9 cellular contexts compared by ENCODE assay signal in the genomic region with DNA sequence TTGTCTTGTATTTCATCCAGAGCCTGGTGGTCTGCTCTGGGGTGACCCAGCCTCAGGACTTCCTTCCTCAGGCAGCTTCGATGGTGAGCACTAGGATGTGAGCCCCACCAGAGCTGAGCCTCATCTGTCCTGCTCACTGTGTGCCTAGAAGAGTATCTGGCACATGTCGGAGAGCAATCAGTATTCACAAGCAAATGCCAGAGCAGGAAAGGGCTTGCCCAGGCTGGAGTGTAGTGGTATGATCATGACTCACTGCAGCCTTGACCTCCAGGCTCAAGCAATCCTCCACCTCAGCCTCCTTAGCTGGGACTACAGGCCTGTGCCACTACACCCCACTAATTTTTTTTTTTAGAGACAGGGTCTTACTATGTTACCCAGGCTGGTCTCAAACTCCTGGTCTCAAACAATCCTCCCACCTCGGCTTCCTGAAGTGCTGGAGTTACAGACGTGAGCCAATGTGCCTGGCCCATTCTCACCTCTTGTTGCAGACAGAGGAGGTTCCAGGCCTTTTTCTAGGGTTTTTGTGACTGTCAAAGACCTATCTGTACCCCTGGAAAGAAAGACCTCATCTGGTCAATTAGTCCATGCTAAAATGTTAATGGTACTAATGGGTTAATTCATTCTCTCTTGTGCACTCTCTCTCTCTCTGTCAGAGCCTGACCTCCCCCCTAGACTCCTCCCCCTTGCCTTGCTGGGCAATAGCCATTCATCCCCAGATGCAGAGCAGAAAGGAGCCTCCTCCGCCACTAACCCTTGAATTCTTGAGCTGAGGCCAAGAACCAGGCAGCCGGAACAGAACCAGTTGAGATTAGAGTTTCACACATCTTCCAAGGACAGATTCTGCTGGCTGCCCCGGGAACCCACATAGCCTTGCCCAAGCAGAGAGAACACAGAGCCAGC.
DNase-seq lines count a peak whose midpoint lies in the region; ATAC-seq and TF ChIP-seq lines count a peak whose summit lies in the region.
"Had no signal": no experiment of that assay in that cellular context is flagged by ENCODE, and none has a peak within 500 bp of the region (broad histone marks: within the 10 kb centered on the region; RNA-seq: fewer than 3 reads in every experiment).

No MANE protein-coding gene starts in this region.

- H3K27me3 ChIP-seq in HUES48 (ENCODE audit: control insufficient read depth, insufficient read depth, low read length) (no peaks in the 10 kb centered on the region), tibial nerve (no peaks in the 10 kb centered on the region), vagina (no peaks in the 10 kb centered on the region)

- peak; percentile 86 for DNase-seq in cerebellar cortex (ENCODE audit: low spot score)
- no peak for DNase-seq in left colon
- DNase-seq in tibial nerve (ENCODE audit: low spot score in 2 of 2) = peak; percentile 38 to 57
- no peak for DNase-seq in SHP77 (lab: John Stamatoyannopoulos, UW)
- no peak for DNase-seq in HEK293T (ENCODE audit: extremely low spot score)
- no peak for DNase-seq in vagina (ENCODE audit: extremely low spot score in 2 of 2)

- TF ChIP-seq POLR2A in tibial nerve (IDR thresholded peaks at IDR 0.05) = no peak
- no peak for TF ChIP-seq POLR2A in vagina (IDR thresholded peaks at IDR 0.05)

- intact Hi-C loops in left colon (cut with DNase I, micrococcal nuclease) = no loop called here
- intact Hi-C loops in vagina (cut with DNase I) = no loop called here

- CTCF ChIA-PET in HEK293T (lab: Yijun Ruan, JAX) = no interaction called here

- H3K9me3 ChIP-seq in HUES48 (ENCODE audit: control insufficient read depth, insufficient read depth, low read length) (no peaks in the 10 kb centered on the region), tibial nerve (no peaks in the 10 kb centered on the region), vagina (no peaks in the 10 kb centered on the region)

- H3K4me1 ChIP-seq in HUES48 (ENCODE audit: control insufficient read depth, insufficient read depth, low read length) (peaks cover 34% of the 10 kb centered on the region), tibial nerve (peaks cover 0 to 43% (median 16%) of the 10 kb centered on the region in 4 donors), vagina (peaks cover 23% of the 10 kb centered on the region)

- WGBS in tibial nerve, 2 donors = 14 to 30% methylated on average over 7 of the region's 7 CpGs

- H3K9ac ChIP-seq in HUES48 (ENCODE audit: low read depth, low read length) = no peak overlapping the region

- H3K36me3 ChIP-seq in HUES48 (ENCODE audit: control insufficient read depth, insufficient read depth, low read length) = no peaks in the 10 kb centered on the region
- H3K36me3 ChIP-seq in tibial nerve = no peaks in the 10 kb centered on the region
- no peaks in the 10 kb centered on the region for H3K36me3 ChIP-seq in vagina

- H3K27ac ChIP-seq in HUES48 (ENCODE audit: low read depth, low read length) = peak overlapping the region; percentile 83
- H3K27ac ChIP-seq in tibial nerve = peak overlapping the region; percentile 38 to 82 (median 62)
- no peak overlapping the region for H3K27ac ChIP-seq in vagina
- H3K27ac ChIP-seq: HL-60 had no signal

- peak; percentile 24 for ATAC-seq in left colon
- no peak for ATAC-seq in HG03342 (IDR thresholded peaks at IDR 0.05; ENCODE audit: unreplicated experiment)

- H3K4me3 ChIP-seq in HUES48 (ENCODE audit: low read depth, low read length) (peak overlapping the region; percentile 35), tibial nerve (no peak overlapping the region), vagina (no peak overlapping the region)

- peak in 1 of 2 donors; percentile 51 for TF ChIP-seq EP300 in tibial nerve (IDR thresholded peaks at IDR 0.05)

- POLR2A ChIA-PET in HEK293T (lab: Yijun Ruan, JAX) = no interaction called here

- TF ChIP-seq CTCF in tibial nerve (IDR thresholded peaks at IDR 0.05) (no peak), vagina (IDR thresholded peaks at IDR 0.05) (no peak)

TF ChIP-seq in HEK293T, 16 proteins besides CTCF, POLR2A, EP300 and RAD21:
- TF ChIP-seq BHLHE40 (IDR thresholded peaks at IDR 0.05; ENCODE audit: borderline replicate concordance) = no peak
- no peak for TF ChIP-seq HDGF (IDR thresholded peaks at IDR 0.05; ENCODE audit: borderline replicate concordance)
- TF ChIP-seq TARDBP (IDR thresholded peaks at IDR 0.05) = no peak
- TF ChIP-seq CTBP1 (IDR thresholded peaks at IDR 0.05; ENCODE audit: borderline replicate concordance) = no peak
- no peak for TF ChIP-seq LEF1 (IDR thresholded peaks at IDR 0.05; ENCODE audit: borderline replicate concordance)
- no peak for TF ChIP-seq ZNF384 (IDR thresholded peaks at IDR 0.05)
- TF ChIP-seq ARNT (IDR thresholded peaks at IDR 0.05) = no peak
- no peak for TF ChIP-seq ELF4 (IDR thresholded peaks at IDR 0.05)
- TF ChIP-seq NFRKB (IDR thresholded peaks at IDR 0.05) = no peak

Comparison
In these comparisons a context has a peak if more than half of its experiments do, and no peak if none do; other contexts are left out.
1. DNase-seq: peak in cerebellar cortex (single experiment) and tibial nerve (2 of 2); none in left colon (0 of 2), SHP77 (0 of 2), HEK293T (single experiment) and vagina (0 of 2).